In the genomic region with DNA sequence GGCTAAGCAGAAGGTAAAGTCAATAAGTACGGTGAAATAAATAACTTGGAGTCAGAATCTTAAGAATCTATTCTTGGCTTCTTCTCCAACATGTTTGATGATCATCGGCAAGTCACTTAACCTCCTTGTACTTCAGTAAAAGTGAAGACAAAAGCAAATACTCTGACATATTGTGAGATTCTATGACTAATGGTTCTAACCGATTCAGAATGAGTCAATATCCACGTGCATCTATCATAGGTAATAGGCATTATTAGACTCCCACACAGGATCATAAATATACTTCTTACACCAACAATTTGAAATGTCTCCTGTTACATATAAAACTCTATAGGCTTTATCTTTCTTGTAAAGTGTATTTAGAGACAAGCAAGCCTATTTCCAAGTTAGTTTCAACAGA, we compare ENCODE assay signal across 23 cellular contexts.
"Had no signal": no experiment of that assay in that cellular context is flagged by ENCODE, and none has a peak within 500 bp of the region (broad histone marks: within the 10 kb centered on the region; RNA-seq: fewer than 3 reads in every experiment).

No MANE protein-coding gene starts in this region.

- H3K4me1 ChIP-seq: adrenal gland, ascending aorta, colonic mucosa, heart left ventricle, neural progenitor cell, sigmoid colon, stomach, suprapubic skin, tibial nerve had no signal

- H3K27me3 ChIP-seq: adrenal gland, ascending aorta, colonic mucosa, dorsolateral prefrontal cortex, heart left ventricle, neural progenitor cell, sigmoid colon, stomach, suprapubic skin, tibial nerve had no signal

- ATAC-seq: activated T-helper 17 cell treated with anti-CD3 and anti-CD28 coated beads, Interleukin-2, amount 50 U/mL, for 72 hours; effector memory CD8-positive, alpha-beta T cell; heart left ventricle; left colon; stimulated activated memory B cell treated with anti-CD40 and anti-IgM and Interleukin-4, amounts not matched to agents 10 μg/mL and 1 μg/mL and 100 μg/mL, for 72 hours had no signal

- H3K27ac ChIP-seq: adrenal gland, ascending aorta, colonic mucosa, dorsolateral prefrontal cortex, heart left ventricle, neural progenitor cell, sigmoid colon, stomach, suprapubic skin, tibial nerve, WERI-Rb-1 had no signal

- DNase-seq: activated CD4-positive, CD25-positive, alpha-beta regulatory T cell treated with anti-CD3 and anti-CD28 coated beads, Interleukin-2, amount 50 U/mL, for 72 hours; activated CD8-positive, alpha-beta memory T cell treated with anti-CD3 and anti-CD28 coated beads for 24 hours; activated CD8-positive, alpha-beta memory T cell treated with anti-CD3 and anti-CD28 coated beads, Interleukin-2, amount 50 U/mL, for 4 hours; activated T-cell treated with anti-CD3 and anti-CD28 coated beads, Interleukin-2, amount 50 U/mL, for 24 hours; adrenal gland; colonic mucosa; dorsolateral prefrontal cortex; effector memory CD8-positive, alpha-beta T cell; heart left ventricle; islet precursor cell; left colon; naive B cell; posterior cingulate gyrus; sigmoid colon; stimulated activated CD4-positive, alpha-beta T cell treated with anti-CD3 and anti-CD28 coated beads, Interleukin-15, amount 100 ng/mL, for 24 hours; stomach; WERI-Rb-1 had no signal
